8 cellular contexts compared by ENCODE assay signal in the genomic region with DNA sequence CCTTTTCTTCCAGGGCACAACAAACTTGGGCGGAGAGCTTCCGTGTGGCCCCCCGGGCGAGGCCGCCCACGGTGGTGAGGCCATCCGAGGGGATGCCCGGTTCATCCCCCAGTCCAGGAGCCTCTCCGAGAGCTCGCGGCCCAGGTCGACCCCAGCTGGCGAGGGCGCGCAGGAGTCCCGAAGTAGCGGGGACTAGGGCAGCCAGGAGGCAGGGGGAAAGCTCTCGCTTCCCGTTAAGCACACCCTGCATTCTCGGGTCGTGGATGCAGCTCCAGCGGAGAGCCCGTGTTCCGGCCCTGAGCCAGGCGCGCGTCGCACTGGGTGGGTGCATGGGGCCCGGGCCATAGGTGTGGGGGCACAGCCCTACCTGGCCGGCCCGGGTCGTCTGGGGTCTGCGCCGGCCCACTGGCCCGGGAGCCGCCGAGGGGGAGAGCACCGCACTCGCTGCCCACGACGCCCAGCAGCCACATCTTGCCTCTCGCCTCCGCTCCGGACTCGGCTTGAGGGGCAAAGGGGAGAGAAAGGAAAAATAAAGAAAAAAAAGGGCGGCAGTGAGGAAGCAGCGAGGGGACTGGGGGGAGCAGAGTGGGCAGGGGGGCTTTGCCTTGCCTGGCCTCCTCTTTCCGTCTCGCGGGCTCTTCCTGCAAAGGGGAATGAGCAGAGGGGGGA. TPM values are rescaled to one million over a fixed set of nuclear protein-coding genes. Genes with fewer than 3 reads are reported as not detected.
DNase-seq lines count a peak whose midpoint lies in the region; ATAC-seq and TF ChIP-seq lines count a peak whose summit lies in the region.

No MANE protein-coding gene starts in this region.

- TF ChIP-seq EP300 in ovary (IDR thresholded peaks at IDR 0.05) = no peak

- H3K4me3 Mint-ChIP-seq in CD8-positive, alpha-beta T cell = peak overlapping the region; percentile 87
- peak overlapping the region; percentile 82 for H3K4me3 Mint-ChIP-seq in endodermal cell

- H3K9me3 ChIP-seq in CD8-positive, alpha-beta T cell (ENCODE audit: low read length) = no peaks in the 10 kb centered on the region
- H3K9me3 ChIP-seq in PC-3 (ENCODE audit: low read length) (no peaks in the 10 kb centered on the region), endodermal cell (ENCODE audit: control insufficient read depth, low read length) (no peaks in the 10 kb centered on the region), ovary (no peaks in the 10 kb centered on the region)

- H3K4me3 ChIP-seq in CD8-positive, alpha-beta T cell (ENCODE audit: low read depth, low read length) = no peak overlapping the region
- peak overlapping the region; percentile 82 for H3K4me3 ChIP-seq in PC-3 (ENCODE audit: low read length)
- peak overlapping the region; percentile 51 for H3K4me3 ChIP-seq in endodermal cell (ENCODE audit: low read length)
- H3K4me3 ChIP-seq in ovary = peak overlapping the region; percentile 4

- no peaks in the 10 kb centered on the region for H3K36me3 ChIP-seq in CD8-positive, alpha-beta T cell (ENCODE audit: insufficient read depth, low read length)
- H3K36me3 ChIP-seq in PC-3 (ENCODE audit: low read depth, low read length) (no peaks in the 10 kb centered on the region), endodermal cell (ENCODE audit: control insufficient read depth, insufficient read depth, low read length) (no peaks in the 10 kb centered on the region), ovary (no peaks in the 10 kb centered on the region)

- DNase-seq in CD8-positive, alpha-beta T cell = peak in 3 of 7 experiments; percentile 13 to 59 (median 25)
- DNase-seq in PC-3 (no peak), endodermal cell (peak; percentile 74), ovary (no peak)

- no peaks in the 10 kb centered on the region for H3K9me2 ChIP-seq in PC-3 (replicated peaks; ENCODE audit: low read length)

- no peak for TF ChIP-seq POLR2A in ovary (IDR thresholded peaks at IDR 0.05)

- peak overlapping the region; percentile 95 for H2AFZ ChIP-seq in PC-3 (ENCODE audit: low read length)

- no peak overlapping the region for H3K27ac Mint-ChIP-seq in CD8-positive, alpha-beta T cell
- H3K27ac Mint-ChIP-seq in endodermal cell = no peak overlapping the region

- H3K79me2 ChIP-seq in PC-3 (ENCODE audit: low read length) = no peaks in the 10 kb centered on the region

- no peak for TF ChIP-seq CTCF in CD8-positive, alpha-beta T cell (IDR thresholded peaks at IDR 0.05)
- no peak for TF ChIP-seq CTCF in PC-3 (conservative IDR thresholded peaks at IDR 0.05; ENCODE audit: low read depth, low read length)
- no peak for TF ChIP-seq CTCF in endodermal cell (conservative IDR thresholded peaks at IDR 0.05)
- TF ChIP-seq CTCF in ovary (IDR thresholded peaks at IDR 0.05) = no peak

- H3K4me1 Mint-ChIP-seq in CD8-positive, alpha-beta T cell (ENCODE audit: low read depth) = peaks cover 37% of the 10 kb centered on the region
- peaks cover 17% of the 10 kb centered on the region for H3K4me1 Mint-ChIP-seq in endodermal cell

- peaks cover 35% of the 10 kb centered on the region for H3K4me1 ChIP-seq in CD8-positive, alpha-beta T cell (ENCODE audit: insufficient read depth, low read length)
- H3K4me1 ChIP-seq in PC-3 (ENCODE audit: insufficient read depth, low read length) (peaks cover 8% of the 10 kb centered on the region; the same call in 1 of the 2 replicates), endodermal cell (ENCODE audit: control insufficient read depth, insufficient read depth, low read length) (peaks cover 10% of the 10 kb centered on the region), ovary (ENCODE audit: insufficient read depth) (peaks cover 16% of the 10 kb centered on the region)

- no peaks in the 10 kb centered on the region for H3K36me3 Mint-ChIP-seq in CD8-positive, alpha-beta T cell
- H3K36me3 Mint-ChIP-seq in endodermal cell (ENCODE audit: low read depth) = no peaks in the 10 kb centered on the region

- CTCF ChIA-PET in CD8-positive, alpha-beta T cell (lab: Charles Lee) = no interaction called here
- CTCF ChIA-PET in PC-3 (lab: Charles Lee) = no interaction called here

- ATAC-seq in CD8-positive, alpha-beta T cell = no peak
- no peak for ATAC-seq in PC-3
- no peak for ATAC-seq in HG02642 (IDR thresholded peaks at IDR 0.05; ENCODE audit: poor library complexity, unreplicated experiment)
- no peak for ATAC-seq in GM21528 (IDR thresholded peaks at IDR 0.05; ENCODE audit: low FRiP score, unreplicated experiment)
- ATAC-seq in GM18519 (IDR thresholded peaks at IDR 0.05; ENCODE audit: low FRiP score, unreplicated experiment) = no peak
- ATAC-seq in GM21515 (IDR thresholded peaks at IDR 0.05; ENCODE audit: unreplicated experiment) = no peak

- H3K27me3 Mint-ChIP-seq in CD8-positive, alpha-beta T cell (ENCODE audit: low read depth) = peaks cover 51% of the 10 kb centered on the region
- H3K27me3 Mint-ChIP-seq in endodermal cell (ENCODE audit: insufficient read depth) = peaks cover 34% of the 10 kb centered on the region

- 0 to 1% methylated on average over 12 to 50 of the region's 50 CpGs for WGBS in endodermal cell (ENCODE audit: insufficient coverage in 1 of 2, insufficient read length in 1 of 2), 2 experiments
- 2 to 3% (median 3%) methylated on average over 47 to 50 of the region's 50 CpGs for WGBS in ovary, 3 donors

- no peaks in the 10 kb centered on the region for H3F3A ChIP-seq in PC-3 (ENCODE audit: low read length, unreplicated experiment)

- POLR2A ChIA-PET in CD8-positive, alpha-beta T cell (lab: Charles Lee) = interaction anchor here (1.0 kb wide), 1 partner anchor 225 kb away, joined by 3 read pairs; no protein-coding TSS in a partner anchor
- POLR2A ChIA-PET in PC-3 (lab: Charles Lee; ENCODE audit: unreplicated experiment) = no interaction called here

- no peaks in the 10 kb centered on the region for H4K20me1 ChIP-seq in PC-3 (ENCODE audit: low read length)

- H3K9me3 Mint-ChIP-seq in CD8-positive, alpha-beta T cell = no peaks in the 10 kb centered on the region
- no peaks in the 10 kb centered on the region for H3K9me3 Mint-ChIP-seq in endodermal cell

- H3K27me3 ChIP-seq in CD8-positive, alpha-beta T cell (ENCODE audit: insufficient read depth, low read length) = peaks cover 43% of the 10 kb centered on the region
- H3K27me3 ChIP-seq in PC-3 (ENCODE audit: low read length) (peaks cover 12% of the 10 kb centered on the region), endodermal cell (ENCODE audit: control insufficient read depth, insufficient read depth, low read length, poor library complexity, severe bottlenecking) (peaks cover 69% of the 10 kb centered on the region), ovary (peaks cover 12% of the 10 kb centered on the region)

- H3K27ac ChIP-seq in CD8-positive, alpha-beta T cell (ENCODE audit: low read depth, low read length) = no peak overlapping the region
- H3K27ac ChIP-seq in PC-3 (ENCODE audit: low read length) (no peak overlapping the region), endodermal cell (ENCODE audit: low read depth, low read length) (no peak overlapping the region), ovary (no peak overlapping the region)

- intact Hi-C loops in CD8-positive, alpha-beta T cell (cut with DNase I, micrococcal nuclease) = no loop called here
- intact Hi-C loops in PC-3 (cut with micrococcal nuclease) (no loop called here), ovary (cut with DNase I) (no loop called here)

- no peak overlapping the region for H3K9ac ChIP-seq in PC-3 (ENCODE audit: low read length)
- H3K9ac ChIP-seq in endodermal cell (ENCODE audit: extremely low read depth, low read length, poor library complexity, severe bottlenecking) = no peak overlapping the region

- H3K4me2 ChIP-seq in PC-3 (ENCODE audit: low read length) = peak overlapping the region; percentile 99

- no TSS peak for BruUV-seq in PC-3 (replicated peaks; lab: Mats Ljungman, UMichigan)

RNA-seq across cellular contexts. Expression of a gene that starts 1.8 kb away (rescaled TPM):
- 10 to 100 TPM; 78.7 to 82.1 TPM for total RNA-seq in CD8-positive, alpha-beta T cell
- total RNA-seq in PC-3 (2014; rRNA removed) (66.6 and 100 TPM in 2 replicates), endodermal cell (10 to 100 TPM; 94.6 to 95.5 TPM), ovary (100 to 1,000 TPM in 1 of 7 donors, 10 to 100 TPM in 6; 58.0 to 101 (median 64.7) TPM)
- 88.5 TPM for polyA plus RNA-seq in endodermal cell (2013, experiment 1 of 2)
- polyA plus RNA-seq in endodermal cell (2013, experiment 2 of 2) = 78.2 TPM
- polyA plus RNA-seq in ovary = 10 to 100 TPM; 64.0 to 75.4 TPM

RNA-seq across cellular contexts. Expression of a gene that starts 51.8 kb away (rescaled TPM):
- 10 to 100 TPM; 17.3 to 20.0 TPM for total RNA-seq in CD8-positive, alpha-beta T cell
- total RNA-seq in PC-3 (2014; rRNA removed) (138 and 165 TPM in 2 replicates), endodermal cell (10 to 100 TPM; 71.9 to 92.1 TPM), ovary (10 to 100 TPM; 41.7 to 67.0 (median 52.4) TPM)
- polyA plus RNA-seq in endodermal cell (2013, experiment 1 of 2) = 56.5 TPM
- polyA plus RNA-seq in endodermal cell (2013, experiment 2 of 2) = 59.4 TPM
- 10 to 100 TPM; 35.4 to 39.0 TPM for polyA plus RNA-seq in ovary
